In the genomic region with DNA sequence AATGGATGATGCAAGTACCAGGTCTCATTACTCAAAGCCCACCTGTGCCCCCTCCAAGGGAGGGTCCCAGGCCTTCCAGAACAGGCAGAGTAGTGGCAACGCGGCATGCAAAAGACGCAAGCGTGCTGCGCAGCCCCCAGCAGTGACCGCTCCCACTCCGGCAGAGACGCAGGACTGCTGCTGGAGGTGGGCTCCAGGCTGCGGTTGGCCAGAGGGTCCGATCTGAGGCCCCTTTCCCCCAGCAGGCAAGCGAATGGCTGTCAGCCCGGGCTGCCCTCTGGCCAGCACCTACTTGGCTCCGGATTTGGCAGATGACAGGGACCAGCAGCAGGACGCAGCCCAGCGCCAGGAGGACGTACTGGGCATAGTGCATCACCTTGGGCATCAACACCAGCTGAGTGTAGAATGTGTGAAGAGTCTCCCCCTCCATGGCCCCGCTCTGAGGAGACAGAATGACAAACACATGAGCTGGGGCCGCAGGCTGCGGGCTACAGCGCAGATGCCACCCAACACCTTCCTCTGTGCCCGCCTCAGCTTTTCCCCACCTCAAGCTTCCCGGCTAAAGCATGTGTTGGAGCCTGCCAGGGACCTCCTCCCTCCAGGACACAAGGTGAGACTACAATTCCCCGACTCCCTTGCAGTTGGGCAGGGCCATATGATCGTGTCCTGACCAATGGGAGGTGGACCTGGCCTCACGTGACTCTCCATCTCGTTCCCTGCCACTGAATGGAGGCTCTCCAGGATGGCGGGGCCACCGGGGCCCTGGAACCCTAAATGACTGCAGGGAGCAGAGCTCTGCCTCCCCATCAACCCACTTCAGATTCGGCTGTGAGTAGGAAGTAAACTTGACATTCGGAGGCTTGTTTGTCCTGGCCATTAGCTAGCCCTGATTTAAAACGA, we compare ENCODE assay signal across 8 cellular contexts.
DNase-seq lines count a peak whose midpoint lies in the region; ATAC-seq and TF ChIP-seq lines count a peak whose summit lies in the region.

No MANE protein-coding gene starts in this region.

- no peak overlapping the region for H3K18ac ChIP-seq in mesendoderm (ENCODE audit: low read length)

- TF ChIP-seq CTCF in natural killer cell (IDR thresholded peaks at IDR 0.05) (no peak), epithelial cell of proximal tubule (conservative IDR thresholded peaks at IDR 0.05; ENCODE audit: low read depth, low read length) (no peak)

- H3K27me3 ChIP-seq in mesendoderm (ENCODE audit: insufficient read depth, low read length, poor library complexity), result no peaks in the 10 kb centered on the region

- no peaks in the 10 kb centered on the region for H3K36me3 Mint-ChIP-seq in natural killer cell treated with Interleukin-12 subunit alpha and Interleukin-12 subunit beta and Interleukin-15 and Interleukin-18, amount 100 ng/mL, for 72 hours
- no peaks in the 10 kb centered on the region for H3K36me3 Mint-ChIP-seq in natural killer cell

- H3K4me3 Mint-ChIP-seq in natural killer cell treated with Interleukin-12 subunit alpha and Interleukin-12 subunit beta and Interleukin-15 and Interleukin-18, amount 100 ng/mL, for 72 hours, result no peak overlapping the region
- H3K4me3 Mint-ChIP-seq in natural killer cell, result no peak overlapping the region

- H2BK15ac ChIP-seq in mesendoderm (replicated peaks; ENCODE audit: low read depth), result no peak overlapping the region

- no peak overlapping the region for H3K27ac Mint-ChIP-seq in natural killer cell treated with Interleukin-12 subunit alpha and Interleukin-12 subunit beta and Interleukin-15 and Interleukin-18, amount 100 ng/mL, for 72 hours
- H3K27ac Mint-ChIP-seq in natural killer cell, result no peak overlapping the region

- H3K79me1 ChIP-seq in mesendoderm (ENCODE audit: low read length), result no peaks in the 10 kb centered on the region

- no peak for ATAC-seq in natural killer cell treated with Interleukin-12 subunit alpha and Interleukin-12 subunit beta and Interleukin-15 and Interleukin-18, amount 100 ng/mL, for 72 hours
- ATAC-seq in natural killer cell (no peak), GM21381 (IDR thresholded peaks at IDR 0.05; ENCODE audit: unreplicated experiment) (no peak), HG02870 (IDR thresholded peaks at IDR 0.05; ENCODE audit: unreplicated experiment) (no peak), GM18868 (IDR thresholded peaks at IDR 0.05; ENCODE audit: unreplicated experiment) (no peak)

- H3K27me3 Mint-ChIP-seq in natural killer cell treated with Interleukin-12 subunit alpha and Interleukin-12 subunit beta and Interleukin-15 and Interleukin-18, amount 100 ng/mL, for 72 hours, result no peaks in the 10 kb centered on the region
- H3K27me3 Mint-ChIP-seq in natural killer cell (ENCODE audit: low read depth in 2 of 2), result no peaks in the 10 kb centered on the region

- DNase-seq in natural killer cell treated with Interleukin-12 subunit alpha and Interleukin-12 subunit beta and Interleukin-15 and Interleukin-18, amount 100 ng/mL, for 72 hours (ENCODE audit: low spot score), result peak; percentile 56
- DNase-seq in natural killer cell (no peak), epithelial cell of proximal tubule (ENCODE audit: low read depth) (no peak), mesendoderm (peak; percentile 95)
- DNase-seq in central memory CD4-positive, alpha-beta T cell, result no peak

- no peak overlapping the region for H3K4ac ChIP-seq in mesendoderm (ENCODE audit: low read depth, low read length)

- no peak overlapping the region for H4K5ac ChIP-seq in mesendoderm (ENCODE audit: low read length)

- intact Hi-C loops in natural killer cell (cut with micrococcal nuclease), result no loop called here

- H3K4me2 ChIP-seq in mesendoderm (ENCODE audit: low read length), result peak overlapping the region; percentile 32

- WGBS in mesendoderm (ENCODE audit: extremely low coverage, insufficient coverage, low lambda C conversion rate), result no CpG with 5 or more reads among the region's 31 CpGs

- H2BK120ac ChIP-seq in mesendoderm (ENCODE audit: low read depth, low read length), result no peak overlapping the region

- H3K23ac ChIP-seq in mesendoderm (ENCODE audit: low read length), result no peak overlapping the region

- no peak overlapping the region for H4K8ac ChIP-seq in mesendoderm (ENCODE audit: low read depth, low read length)

- no peaks in the 10 kb centered on the region for H3K9me3 Mint-ChIP-seq in natural killer cell treated with Interleukin-12 subunit alpha and Interleukin-12 subunit beta and Interleukin-15 and Interleukin-18, amount 100 ng/mL, for 72 hours
- no peaks in the 10 kb centered on the region for H3K9me3 Mint-ChIP-seq in natural killer cell

- no peaks in the 10 kb centered on the region for H3K4me1 ChIP-seq in mesendoderm (ENCODE audit: control insufficient read depth, low read depth, low read length)

- no peaks in the 10 kb centered on the region for H3K4me1 Mint-ChIP-seq in natural killer cell treated with Interleukin-12 subunit alpha and Interleukin-12 subunit beta and Interleukin-15 and Interleukin-18, amount 100 ng/mL, for 72 hours (ENCODE audit: low read depth in 2 of 2)
- no peaks in the 10 kb centered on the region for H3K4me1 Mint-ChIP-seq in natural killer cell

- H3K36me3 ChIP-seq in mesendoderm (ENCODE audit: control insufficient read depth, insufficient read depth, low read length), result peaks cover 5% of the 10 kb centered on the region

- H3K4me3 ChIP-seq in epithelial cell of proximal tubule (ENCODE audit: low read depth, low read length), result peak overlapping the region; percentile 46
- H3K4me3 ChIP-seq in mesendoderm (ENCODE audit: low read length), result no peak overlapping the region

- no peak overlapping the region for H3K27ac ChIP-seq in mesendoderm (ENCODE audit: low read depth, low read length)

- H3K9ac ChIP-seq in mesendoderm (ENCODE audit: low read length), result peak overlapping the region; percentile 63

- no peaks in the 10 kb centered on the region for H3K79me2 ChIP-seq in mesendoderm (ENCODE audit: control insufficient read depth, insufficient read depth, low read length)

- no peak overlapping the region for H2AK5ac ChIP-seq in mesendoderm (ENCODE audit: low read length)

- H3K56ac ChIP-seq in mesendoderm (ENCODE audit: low read length), result peak overlapping the region; percentile 77

- no peak overlapping the region for H2BK5ac ChIP-seq in mesendoderm (ENCODE audit: low read length)

Comparison
In these comparisons a context has a peak if more than half of its experiments do, and no peak if none do; other contexts are left out.
1. DNase-seq: peak in natural killer cell treated with Interleukin-12 subunit alpha and Interleukin-12 subunit beta and Interleukin-15 and Interleukin-18, amount 100 ng/mL, for 72 hours (single experiment) and mesendoderm (single experiment); none in natural killer cell (single experiment), epithelial cell of proximal tubule (single experiment) and central memory CD4-positive, alpha-beta T cell (single experiment).